In genomic region chr7:120805636-120806388, GRCh38 we compare ENCODE assay signal across 8 cellular contexts. TPM values are rescaled to one million over a fixed set of nuclear protein-coding genes. Genes with fewer than 3 reads are reported as not detected.
A peak's percentile ranks its signal among the peaks of the same experiment; 100 is the strongest.
DNase-seq lines count a peak whose midpoint lies in the region; ATAC-seq and TF ChIP-seq lines count a peak whose summit lies in the region.

No MANE protein-coding gene starts in this region.

- WGBS in transverse colon (ENCODE audit: low coverage in 1 of 2), 2 donors, result 28 to 31% methylated on average over 3 of the region's 3 CpGs

- intact Hi-C loops in transverse colon (cut with DNase I; ENCODE audit: low total_unique reads), result loop anchor here (10.0 kb wide), 1 partner anchor 149 kb away; the partner anchor contains the start of gene ING3

- no peaks in the 10 kb centered on the region for H3K9me3 ChIP-seq in BE2C
- no peaks in the 10 kb centered on the region for H3K9me3 ChIP-seq in transverse colon

- H3K27me3 ChIP-seq in BE2C, result peaks cover 8% of the 10 kb centered on the region
- no peaks in the 10 kb centered on the region for H3K27me3 ChIP-seq in transverse colon

- H3K27ac Mint-ChIP-seq in naive thymus-derived CD8-positive, alpha-beta T cell, result no peak overlapping the region

- peak; percentile 73 for DNase-seq in BE2C
- peak; percentile 72 for DNase-seq in NCI-H2227 (lab: John Stamatoyannopoulos, UW; ENCODE audit: unreplicated experiment)
- peak; percentile 59 for DNase-seq in activated CD4-positive, alpha-beta T cell treated with anti-CD3 and anti-CD28 coated beads for 48 hours
- peak; percentile 61 for DNase-seq in epithelial cell of esophagus (ENCODE audit: low read depth)
- DNase-seq in naive thymus-derived CD8-positive, alpha-beta T cell, result peak; percentile 7 to 68 (median 39)
- DNase-seq in transverse colon, result peak; percentile 59

- no peak overlapping the region for H3K27ac ChIP-seq in transverse colon

- in situ Hi-C loops in transverse colon (cut with MboI; ENCODE audit: low pct_ligation_motif_present in 1 of 4, low pct_unique_long_range_greater_than_20kb in 1 of 4, low sequenced_read_pairs in 3 of 4), result loop anchor here (10.0 to 25.0 kb wide), 5 partner anchors 119 to 306 kb away; no protein-coding TSS in a partner anchor

- H3K36me3 ChIP-seq in BE2C (no peaks in the 10 kb centered on the region), transverse colon (no peaks in the 10 kb centered on the region)

- H3K36me3 Mint-ChIP-seq in naive thymus-derived CD8-positive, alpha-beta T cell, result no peaks in the 10 kb centered on the region

- H3K27me3 Mint-ChIP-seq in naive thymus-derived CD8-positive, alpha-beta T cell, result peaks cover 2 to 13% (median 9%) of the 10 kb centered on the region in 5 donors

- peak; percentile 73 for ATAC-seq in GM18867 (IDR thresholded peaks at IDR 0.05; ENCODE audit: unreplicated experiment)
- ATAC-seq in HG03135 (IDR thresholded peaks at IDR 0.05; ENCODE audit: unreplicated experiment), result peak; percentile 61
- no peak for ATAC-seq in naive thymus-derived CD8-positive, alpha-beta T cell

- no peak for TF ChIP-seq POLR2A in transverse colon (IDR thresholded peaks at IDR 0.05)

- TF ChIP-seq EP300 in transverse colon (IDR thresholded peaks at IDR 0.05; ENCODE audit: low read depth), result no peak

- no peak overlapping the region for H3K4me3 Mint-ChIP-seq in naive thymus-derived CD8-positive, alpha-beta T cell

- no peak overlapping the region for H3K4me3 ChIP-seq in BE2C (ENCODE audit: low read depth, low read length)
- no peak overlapping the region for H3K4me3 ChIP-seq in epithelial cell of esophagus (ENCODE audit: low read length)
- no peak overlapping the region for H3K4me3 ChIP-seq in transverse colon

- no peaks in the 10 kb centered on the region for H3K4me1 Mint-ChIP-seq in naive thymus-derived CD8-positive, alpha-beta T cell

- POLR2A ChIA-PET in naive thymus-derived CD8-positive, alpha-beta T cell (lab: Charles Lee), result no interaction called here

- TF ChIP-seq CTCF in BE2C (IDR thresholded peaks at IDR 0.05; ENCODE audit: low read depth, low read length) (peak; percentile 92), epithelial cell of esophagus (IDR thresholded peaks at IDR 0.05; ENCODE audit: insufficient read depth, low read depth, low read length, missing control alignments) (peak; percentile 85), transverse colon (IDR thresholded peaks at IDR 0.05) (peak; percentile 80 to 88 (median 83))

- H3K4me1 ChIP-seq in BE2C (no peaks in the 10 kb centered on the region), transverse colon (no peaks in the 10 kb centered on the region)

- no peaks in the 10 kb centered on the region for H3K9me3 Mint-ChIP-seq in naive thymus-derived CD8-positive, alpha-beta T cell

RNA-seq across cellular contexts. Expression of gene TSPAN12, which starts 52.1 kb away (rescaled TPM):
- not detected for polyA plus RNA-seq in BE2C (2012; ENCODE audit: insufficient read depth, insufficient read length, low read depth)
- total RNA-seq in naive thymus-derived CD8-positive, alpha-beta T cell, result not detected
- polyA plus RNA-seq in naive thymus-derived CD8-positive, alpha-beta T cell, result not detected
- total RNA-seq in transverse colon, result 10 to 100 TPM; 34.9 to 55.6 (median 39.5) TPM

Comparison
In these comparisons a context has a peak if more than half of its experiments do, and no peak if none do; other contexts are left out.
1. ATAC-seq: peak in GM18867 (single experiment) and HG03135 (single experiment); none in naive thymus-derived CD8-positive, alpha-beta T cell (0 of 2).
2. RNA of gene TSPAN12, which starts 52.1 kb away (total RNA-seq): 34.9 to 55.6 TPM in transverse colon; not detected in naive thymus-derived CD8-positive, alpha-beta T cell; every median in the first group is over 10 times any median in the second.
3. Peak in every context shown above with its lines, with median percentiles within 50 percentile points of each other: DNase-seq and CTCF ChIP-seq.